8 cellular contexts compared by ENCODE assay signal in genomic region chr1:43707191-43708005, GRCh38. TPM values are rescaled to one million over a fixed set of nuclear protein-coding genes. Genes with fewer than 3 reads are reported as not detected.
DNase-seq lines count a peak whose midpoint lies in the region; ATAC-seq and TF ChIP-seq lines count a peak whose summit lies in the region.

TSS of gene ST3GAL3 (plus strand) at chr1:43707536. CDS start at chr1:43736263, 28,727 bp downstream.

- H3K4me3 Mint-ChIP-seq in T-helper 2 cell treated with Interferon-gamma antibody and Interleukin-4, amounts not matched to agents 5 μg/mL and 100 μg/mL, for 36 hours: peak within 1 kb of the TSS; percentile 94

- peak within 1 kb of the TSS; percentile 89 for H3K27ac Mint-ChIP-seq in T-helper 2 cell treated with Interferon-gamma antibody and Interleukin-4, amounts not matched to agents 5 μg/mL and 100 μg/mL, for 36 hours

- H3K36me3 ChIP-seq in ascending aorta (peaks cover 20 to 26% of the 10 kb centered on the region in 2 donors), aorta (ENCODE audit: control insufficient read depth in 1 of 2, insufficient read depth in 2 of 2, low read length in 1 of 2) (peaks cover 3 to 4% of the 10 kb centered on the region in 2 donors)

- no peaks in the 10 kb centered on the region for H3K9me3 Mint-ChIP-seq in T-helper 2 cell treated with Interferon-gamma antibody and Interleukin-4, amounts not matched to agents 5 μg/mL and 100 μg/mL, for 36 hours

- H3K27me3 Mint-ChIP-seq in T-helper 2 cell treated with Interferon-gamma antibody and Interleukin-4, amounts not matched to agents 5 μg/mL and 100 μg/mL, for 36 hours (ENCODE audit: low read depth): no peaks in the 10 kb centered on the region

- H3K4me1 ChIP-seq in ascending aorta: peaks cover 0 to 9% of the 10 kb centered on the region in 2 donors
- H3K4me1 ChIP-seq in aorta (ENCODE audit: control insufficient read depth in 1 of 2, insufficient read depth in 2 of 2, low read length in 2 of 2): no peaks in the 10 kb centered on the region

- peaks cover 40% of the 10 kb centered on the region for H3K4me1 Mint-ChIP-seq in T-helper 2 cell treated with Interferon-gamma antibody and Interleukin-4, amounts not matched to agents 5 μg/mL and 100 μg/mL, for 36 hours (ENCODE audit: low read depth)

- TF ChIP-seq POLR2A in GM18505 (IDR thresholded peaks at IDR 0.05; ENCODE audit: borderline replicate concordance, extremely low read depth, insufficient read depth, insufficient read length): peak; percentile 94

- H3K27me3 ChIP-seq in ascending aorta: no peaks in the 10 kb centered on the region
- H3K27me3 ChIP-seq in aorta (ENCODE audit: control insufficient read depth in 1 of 2, insufficient read depth in 2 of 2, low read length in 1 of 2): no peaks in the 10 kb centered on the region

- H3K9me3 ChIP-seq in ascending aorta (no peaks in the 10 kb centered on the region), aorta (ENCODE audit: control insufficient read depth, low read length) (no peaks in the 10 kb centered on the region)

- no peak for TF ChIP-seq CTCF in ascending aorta (IDR thresholded peaks at IDR 0.05)

- H3K36me3 Mint-ChIP-seq in T-helper 2 cell treated with Interferon-gamma antibody and Interleukin-4, amounts not matched to agents 5 μg/mL and 100 μg/mL, for 36 hours (ENCODE audit: low read depth): peaks cover 35% of the 10 kb centered on the region

- H3K4me3 ChIP-seq in ascending aorta (peak within 1 kb of the TSS; percentile 96 to 97), aorta (ENCODE audit: low read length in 2 of 2) (peak within 1 kb of the TSS; percentile 53 to 80)

- ATAC-seq in GM18505 (IDR thresholded peaks at IDR 0.05; ENCODE audit: unreplicated experiment) (peak; percentile 93), HG02943 (IDR thresholded peaks at IDR 0.05; ENCODE audit: low read depth, unreplicated experiment) (peak; percentile 85), aorta (ENCODE audit: low FRiP score) (peak; percentile 98)

- H3K27ac ChIP-seq in ascending aorta: peak within 1 kb of the TSS; percentile 70 to 82
- peak within 1 kb of the TSS in 1 of 2 donors; percentile 43 for H3K27ac ChIP-seq in aorta (ENCODE audit: low read depth in 1 of 2, low read length in 2 of 2)

- WGBS in aorta, 2 donors: 0% methylated on average over 66 to 102 of the region's 102 CpGs

- DNase-seq in NCI-H2029 (lab: John Stamatoyannopoulos, UW): peak; percentile 97
- DNase-seq in T-helper 2 cell treated with Interferon-gamma antibody and Interleukin-4, amounts not matched to agents 5 μg/mL and 100 μg/mL, for 36 hours (ENCODE audit: low spot score): peak; percentile 95
- peak; percentile 69 to 94 for DNase-seq in ascending aorta (ENCODE audit: low spot score in 2 of 2)
- DNase-seq in hepatic stellate cell (ENCODE audit: low spot score): peak; percentile 98
- DNase-seq in renal cortical epithelial cell (ENCODE audit: low read depth): peak; percentile 79
- peak; percentile 95 to 97 for DNase-seq in aorta

- intact Hi-C loops in ascending aorta (cut with DNase I) (loop anchor here (2.0 to 5.0 kb wide), 5 partner anchors 57 to 965 kb away; partner anchors contain the start of genes ARMH1, ATP6V0B, DPH2 and HYI), aorta (cut with DNase I) (loop anchor here in 1 of 2 donors (2.0 to 5.0 kb wide), 2 partner anchors 57 to 180 kb away; partner anchors contain the start of gene KDM4A)

RNA-seq across cellular contexts. Expression of gene ST3GAL3, which starts in this region (rescaled TPM):
- total RNA-seq in ascending aorta (34.3 TPM), renal cortical epithelial cell (8.0 and 16.5 TPM in 2 replicates), aorta (10 to 100 TPM; 29.7 to 32.0 TPM)
- polyA plus RNA-seq in aorta: 10 to 100 TPM; 20.2 to 24.3 TPM
